Comparison of ENCODE assay signal across 15 cellular contexts in genomic region chr7:25731881-25732240, GRCh38.
"Had no signal": no experiment of that assay in that cellular context is flagged by ENCODE, and none has a peak within 500 bp of the region (broad histone marks: within the 10 kb centered on the region; RNA-seq: fewer than 3 reads in every experiment).

No MANE protein-coding gene starts in this region.

- H3K36me3 Mint-ChIP-seq: activated naive CD4-positive, alpha-beta T cell treated with anti-CD3 and anti-CD28 coated beads, Interleukin-2, amount 50 U/mL, for 24 hours; natural killer cell treated with Interleukin-12 subunit alpha and Interleukin-12 subunit beta and Interleukin-15 and Interleukin-18, amount 100 ng/mL, for 72 hours had no signal

- H3K4me3 Mint-ChIP-seq: activated naive CD4-positive, alpha-beta T cell treated with anti-CD3 and anti-CD28 coated beads, Interleukin-2, amount 50 U/mL, for 24 hours; central memory CD8-positive, alpha-beta T cell; dendritic cell treated with granulocyte-macrophage colony-stimulating factor and Interleukin-4, amounts not matched to agents 40 ng/mL and 50 ng/mL, for 4 days; natural killer cell treated with Interleukin-12 subunit alpha and Interleukin-12 subunit beta and Interleukin-15 and Interleukin-18, amount 100 ng/mL, for 72 hours; stimulated activated naive CD8-positive, alpha-beta T cell treated with anti-CD3 and anti-CD28 coated beads, Interleukin-15, amount 100 ng/mL, for 72 hours; T-helper 17 cell had no signal

- H3K36me3 ChIP-seq: tibial nerve had no signal

- H3K9me3 Mint-ChIP-seq: activated naive CD4-positive, alpha-beta T cell treated with anti-CD3 and anti-CD28 coated beads, Interleukin-2, amount 50 U/mL, for 24 hours; central memory CD8-positive, alpha-beta T cell; dendritic cell treated with granulocyte-macrophage colony-stimulating factor and Interleukin-4, amounts not matched to agents 40 ng/mL and 50 ng/mL, for 4 days; natural killer cell treated with Interleukin-12 subunit alpha and Interleukin-12 subunit beta and Interleukin-15 and Interleukin-18, amount 100 ng/mL, for 72 hours; stimulated activated naive CD8-positive, alpha-beta T cell treated with anti-CD3 and anti-CD28 coated beads, Interleukin-15, amount 100 ng/mL, for 72 hours had no signal

- H3K27me3 ChIP-seq: body of pancreas, tibial nerve had no signal

- DNase-seq: activated CD4-positive, alpha-beta T cell treated with anti-CD3 and anti-CD28 coated beads, Interleukin-2, amount 50 U/mL, for 1 hour; activated CD4-positive, CD25-positive, alpha-beta regulatory T cell; activated effector memory CD4-positive, alpha-beta T cell treated with Interleukin-2 at 50 U/mL for 16 hours; body of pancreas; left colon; occipital lobe; psoas muscle; stimulated activated CD4-positive, alpha-beta T cell treated with anti-CD3 and anti-CD28 coated beads, Interleukin-4, amount 100 ng/mL, for 24 hours; stimulated activated naive CD8-positive, alpha-beta T cell treated with anti-CD3 and anti-CD28 coated beads, Interleukin-15, amount 100 ng/mL, for 72 hours; T-helper 17 cell had no signal

- H3K4me3 ChIP-seq: body of pancreas, psoas muscle, tibial nerve had no signal

- H3K27ac ChIP-seq: body of pancreas, psoas muscle had no signal

- H3K27ac Mint-ChIP-seq: activated naive CD4-positive, alpha-beta T cell treated with anti-CD3 and anti-CD28 coated beads, Interleukin-2, amount 50 U/mL, for 24 hours; dendritic cell treated with granulocyte-macrophage colony-stimulating factor and Interleukin-4, amounts not matched to agents 40 ng/mL and 50 ng/mL, for 4 days; natural killer cell treated with Interleukin-12 subunit alpha and Interleukin-12 subunit beta and Interleukin-15 and Interleukin-18, amount 100 ng/mL, for 72 hours; stimulated activated naive CD8-positive, alpha-beta T cell treated with anti-CD3 and anti-CD28 coated beads, Interleukin-15, amount 100 ng/mL, for 72 hours; T-helper 17 cell had no signal

- H3K4me1 ChIP-seq: body of pancreas had no signal

- H3K4me1 Mint-ChIP-seq: activated naive CD4-positive, alpha-beta T cell treated with anti-CD3 and anti-CD28 coated beads, Interleukin-2, amount 50 U/mL, for 24 hours; central memory CD8-positive, alpha-beta T cell; stimulated activated naive CD8-positive, alpha-beta T cell treated with anti-CD3 and anti-CD28 coated beads, Interleukin-15, amount 100 ng/mL, for 72 hours; T-helper 17 cell had no signal

- ATAC-seq: body of pancreas; left colon; natural killer cell treated with Interleukin-12 subunit alpha and Interleukin-12 subunit beta and Interleukin-15 and Interleukin-18, amount 100 ng/mL, for 72 hours; psoas muscle; stimulated activated naive CD8-positive, alpha-beta T cell treated with anti-CD3 and anti-CD28 coated beads, Interleukin-15, amount 100 ng/mL, for 72 hours; T-helper 17 cell had no signal

- H3K9me3 ChIP-seq: body of pancreas, psoas muscle, tibial nerve had no signal
